Comparison of ENCODE assay signal across 1 cellular context in the genomic region with DNA sequence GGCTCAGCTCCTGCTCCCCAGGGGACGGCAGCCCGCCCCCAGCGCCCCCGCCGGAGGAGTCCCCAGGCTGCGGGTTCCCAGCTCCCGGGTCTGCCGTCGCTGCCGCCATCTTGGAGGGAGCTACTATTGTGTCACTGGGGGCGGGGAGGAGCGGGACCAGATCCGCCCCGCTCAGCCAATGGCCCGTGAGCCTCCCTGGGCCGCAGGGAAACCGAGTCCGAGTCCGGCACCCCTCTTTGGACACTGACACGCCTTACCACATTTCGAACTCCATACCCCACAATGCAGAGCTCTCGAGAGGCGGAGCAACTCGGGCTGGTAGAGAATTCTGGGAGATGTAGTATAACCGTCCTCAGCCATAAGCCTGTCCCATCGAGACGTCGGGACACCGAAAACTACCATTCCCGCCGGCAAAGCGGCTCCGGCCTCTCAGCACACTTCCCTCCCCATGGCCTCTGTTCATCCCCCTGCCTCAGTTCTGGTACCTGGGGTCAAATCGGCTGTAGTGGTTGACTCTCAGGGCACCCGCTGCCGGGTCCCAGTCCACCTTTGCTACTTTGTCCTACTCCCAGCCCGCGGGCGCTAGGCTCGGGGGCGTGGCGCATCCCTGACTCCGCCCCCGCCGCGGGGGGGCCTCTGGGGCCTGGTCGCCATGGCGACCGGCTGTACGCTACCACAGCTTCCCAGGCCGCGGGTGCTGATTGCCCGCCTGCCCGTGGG.
TF ChIP-seq lines count a peak whose summit lies in the region.

A gene (minus strand): TSS at position 133 of the 720 bp plus-strand sequence. CDS start 24 bp downstream, at position 109.
A gene with protein sequence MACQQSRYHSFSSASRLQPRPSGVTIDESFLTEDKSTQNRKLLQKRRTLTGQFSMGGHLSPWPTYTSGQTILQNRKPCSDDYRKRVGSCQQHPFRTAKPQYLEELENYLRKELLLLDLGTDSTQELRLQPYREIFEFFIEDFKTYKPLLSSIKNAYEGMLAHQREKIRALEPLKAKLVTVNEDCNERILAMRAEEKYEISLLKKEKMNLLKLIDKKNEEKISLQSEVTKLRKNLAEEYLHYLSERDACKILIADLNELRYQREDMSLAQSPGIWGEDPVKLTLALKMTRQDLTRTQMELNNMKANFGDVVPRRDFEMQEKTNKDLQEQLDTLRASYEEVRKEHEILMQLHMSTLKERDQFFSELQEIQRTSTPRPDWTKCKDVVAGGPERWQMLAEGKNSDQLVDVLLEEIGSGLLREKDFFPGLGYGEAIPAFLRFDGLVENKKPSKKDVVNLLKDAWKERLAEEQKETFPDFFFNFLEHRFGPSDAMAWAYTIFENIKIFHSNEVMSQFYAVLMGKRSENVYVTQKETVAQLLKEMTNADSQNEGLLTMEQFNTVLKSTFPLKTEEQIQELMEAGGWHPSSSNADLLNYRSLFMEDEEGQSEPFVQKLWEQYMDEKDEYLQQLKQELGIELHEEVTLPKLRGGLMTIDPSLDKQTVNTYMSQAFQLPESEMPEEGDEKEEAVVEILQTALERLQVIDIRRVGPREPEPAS (plus strand): TSS at position 462 of the 720 bp plus-strand sequence. CDS start 261 bp downstream, outside the sequence.

TF ChIP-seq in K562, 482 proteins besides CTCF, POLR2A, EP300 and RAD21 (continued from another document and continues in another):
- TF ChIP-seq, protein P1, sequence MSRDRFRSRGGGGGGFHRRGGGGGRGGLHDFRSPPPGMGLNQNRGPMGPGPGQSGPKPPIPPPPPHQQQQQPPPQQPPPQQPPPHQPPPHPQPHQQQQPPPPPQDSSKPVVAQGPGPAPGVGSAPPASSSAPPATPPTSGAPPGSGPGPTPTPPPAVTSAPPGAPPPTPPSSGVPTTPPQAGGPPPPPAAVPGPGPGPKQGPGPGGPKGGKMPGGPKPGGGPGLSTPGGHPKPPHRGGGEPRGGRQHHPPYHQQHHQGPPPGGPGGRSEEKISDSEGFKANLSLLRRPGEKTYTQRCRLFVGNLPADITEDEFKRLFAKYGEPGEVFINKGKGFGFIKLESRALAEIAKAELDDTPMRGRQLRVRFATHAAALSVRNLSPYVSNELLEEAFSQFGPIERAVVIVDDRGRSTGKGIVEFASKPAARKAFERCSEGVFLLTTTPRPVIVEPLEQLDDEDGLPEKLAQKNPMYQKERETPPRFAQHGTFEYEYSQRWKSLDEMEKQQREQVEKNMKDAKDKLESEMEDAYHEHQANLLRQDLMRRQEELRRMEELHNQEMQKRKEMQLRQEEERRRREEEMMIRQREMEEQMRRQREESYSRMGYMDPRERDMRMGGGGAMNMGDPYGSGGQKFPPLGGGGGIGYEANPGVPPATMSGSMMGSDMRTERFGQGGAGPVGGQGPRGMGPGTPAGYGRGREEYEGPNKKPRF (IDR thresholded peaks at IDR 0.05; ENCODE audit: low read depth, low read length) = no peak
- TF ChIP-seq ZNF134 (CRISPR knock-in tag; conservative IDR thresholded peaks at IDR 0.05) = peak; percentile 48
- TF ChIP-seq PML (IDR thresholded peaks at IDR 0.05; ENCODE audit: low read length) = peak; percentile 65; the same call in 1 of the 2 replicates
- TF ChIP-seq RBFOX2 (IDR thresholded peaks at IDR 0.05; ENCODE audit: low read depth, low read length) = peak; percentile 92
- TF ChIP-seq NFIC (IDR thresholded peaks at IDR 0.05) = no peak
- TF ChIP-seq BRD9 (IDR thresholded peaks at IDR 0.05; ENCODE audit: low read depth, partially characterized antibody) = no peak
- TF ChIP-seq DMBX1 (CRISPR knock-in tag; IDR thresholded peaks at IDR 0.05; ENCODE audit: borderline replicate concordance) = peak; percentile 94
- TF ChIP-seq, protein P2, sequence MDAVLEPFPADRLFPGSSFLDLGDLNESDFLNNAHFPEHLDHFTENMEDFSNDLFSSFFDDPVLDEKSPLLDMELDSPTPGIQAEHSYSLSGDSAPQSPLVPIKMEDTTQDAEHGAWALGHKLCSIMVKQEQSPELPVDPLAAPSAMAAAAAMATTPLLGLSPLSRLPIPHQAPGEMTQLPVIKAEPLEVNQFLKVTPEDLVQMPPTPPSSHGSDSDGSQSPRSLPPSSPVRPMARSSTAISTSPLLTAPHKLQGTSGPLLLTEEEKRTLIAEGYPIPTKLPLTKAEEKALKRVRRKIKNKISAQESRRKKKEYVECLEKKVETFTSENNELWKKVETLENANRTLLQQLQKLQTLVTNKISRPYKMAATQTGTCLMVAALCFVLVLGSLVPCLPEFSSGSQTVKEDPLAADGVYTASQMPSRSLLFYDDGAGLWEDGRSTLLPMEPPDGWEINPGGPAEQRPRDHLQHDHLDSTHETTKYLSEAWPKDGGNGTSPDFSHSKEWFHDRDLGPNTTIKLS (IDR thresholded peaks at IDR 0.05; ENCODE audit: borderline replicate concordance, low read depth) = peak; percentile 97
- no peak for TF ChIP-seq KLF16 (IDR thresholded peaks at IDR 0.05)
- peak; percentile 49 for TF ChIP-seq ELF4 (CRISPR knock-in tag; IDR thresholded peaks at IDR 0.05)
- peak in 1 of 2 experiments; percentile 92; a peak in 2 of 4 replicates for TF ChIP-seq KDM4B (IDR thresholded peaks at IDR 0.05; ENCODE audit: borderline replicate concordance in 2 of 2, low read depth in 1 of 2)
- TF ChIP-seq, protein P3, sequence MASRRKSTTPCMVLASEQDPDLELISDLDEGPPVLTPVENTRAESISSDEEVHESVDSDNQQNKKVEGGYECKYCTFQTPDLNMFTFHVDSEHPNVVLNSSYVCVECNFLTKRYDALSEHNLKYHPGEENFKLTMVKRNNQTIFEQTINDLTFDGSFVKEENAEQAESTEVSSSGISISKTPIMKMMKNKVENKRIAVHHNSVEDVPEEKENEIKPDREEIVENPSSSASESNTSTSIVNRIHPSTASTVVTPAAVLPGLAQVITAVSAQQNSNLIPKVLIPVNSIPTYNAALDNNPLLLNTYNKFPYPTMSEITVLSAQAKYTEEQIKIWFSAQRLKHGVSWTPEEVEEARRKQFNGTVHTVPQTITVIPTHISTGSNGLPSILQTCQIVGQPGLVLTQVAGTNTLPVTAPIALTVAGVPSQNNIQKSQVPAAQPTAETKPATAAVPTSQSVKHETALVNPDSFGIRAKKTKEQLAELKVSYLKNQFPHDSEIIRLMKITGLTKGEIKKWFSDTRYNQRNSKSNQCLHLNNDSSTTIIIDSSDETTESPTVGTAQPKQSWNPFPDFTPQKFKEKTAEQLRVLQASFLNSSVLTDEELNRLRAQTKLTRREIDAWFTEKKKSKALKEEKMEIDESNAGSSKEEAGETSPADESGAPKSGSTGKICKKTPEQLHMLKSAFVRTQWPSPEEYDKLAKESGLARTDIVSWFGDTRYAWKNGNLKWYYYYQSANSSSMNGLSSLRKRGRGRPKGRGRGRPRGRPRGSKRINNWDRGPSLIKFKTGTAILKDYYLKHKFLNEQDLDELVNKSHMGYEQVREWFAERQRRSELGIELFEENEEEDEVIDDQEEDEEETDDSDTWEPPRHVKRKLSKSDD (conservative IDR thresholded peaks at IDR 0.05; ENCODE audit: low read length) = no peak
- peak; percentile 99 for TF ChIP-seq RBBP5 (IDR thresholded peaks at IDR 0.05; ENCODE audit: borderline replicate concordance, insufficient read depth, low read length, poor library complexity, severe bottlenecking)
- TF ChIP-seq PHB (CRISPR knock-in tag; IDR thresholded peaks at IDR 0.05) = no peak
- TF ChIP-seq, protein P4, sequence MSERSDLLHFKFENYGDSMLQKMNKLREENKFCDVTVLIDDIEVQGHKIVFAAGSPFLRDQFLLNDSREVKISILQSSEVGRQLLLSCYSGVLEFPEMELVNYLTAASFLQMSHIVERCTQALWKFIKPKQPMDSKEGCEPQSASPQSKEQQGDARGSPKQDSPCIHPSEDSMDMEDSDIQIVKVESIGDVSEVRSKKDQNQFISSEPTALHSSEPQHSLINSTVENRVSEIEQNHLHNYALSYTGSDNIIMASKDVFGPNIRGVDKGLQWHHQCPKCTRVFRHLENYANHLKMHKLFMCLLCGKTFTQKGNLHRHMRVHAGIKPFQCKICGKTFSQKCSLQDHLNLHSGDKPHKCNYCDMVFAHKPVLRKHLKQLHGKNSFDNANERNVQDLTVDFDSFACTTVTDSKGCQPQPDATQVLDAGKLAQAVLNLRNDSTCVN (CRISPR knock-in tag; IDR thresholded peaks at IDR 0.05) = no peak
- no peak for TF ChIP-seq HDAC2 (IDR thresholded peaks at IDR 0.05)
- no peak for TF ChIP-seq FOXK1 (CRISPR knock-in tag; IDR thresholded peaks at IDR 0.05; ENCODE audit: borderline replicate concordance)
- peak; percentile 92 for TF ChIP-seq MXI1 (IDR thresholded peaks at IDR 0.05; ENCODE audit: low read depth, low read length)
- TF ChIP-seq, protein P5, sequence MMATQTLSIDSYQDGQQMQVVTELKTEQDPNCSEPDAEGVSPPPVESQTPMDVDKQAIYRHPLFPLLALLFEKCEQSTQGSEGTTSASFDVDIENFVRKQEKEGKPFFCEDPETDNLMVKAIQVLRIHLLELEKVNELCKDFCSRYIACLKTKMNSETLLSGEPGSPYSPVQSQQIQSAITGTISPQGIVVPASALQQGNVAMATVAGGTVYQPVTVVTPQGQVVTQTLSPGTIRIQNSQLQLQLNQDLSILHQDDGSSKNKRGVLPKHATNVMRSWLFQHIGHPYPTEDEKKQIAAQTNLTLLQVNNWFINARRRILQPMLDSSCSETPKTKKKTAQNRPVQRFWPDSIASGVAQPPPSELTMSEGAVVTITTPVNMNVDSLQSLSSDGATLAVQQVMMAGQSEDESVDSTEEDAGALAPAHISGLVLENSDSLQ (IDR thresholded peaks at IDR 0.05) = peak; percentile 21; the same call in 1 of the 2 replicates
- no peak for TF ChIP-seq ZSCAN29 (IDR thresholded peaks at IDR 0.05)
- no peak for TF ChIP-seq PCBP1 (IDR thresholded peaks at IDR 0.05; ENCODE audit: low read depth, low read length, poor library complexity, severe bottlenecking)
- peak; percentile 89 for TF ChIP-seq CREM (IDR thresholded peaks at IDR 0.05; ENCODE audit: low read depth)
- no peak for TF ChIP-seq ZNF445 (CRISPR knock-in tag; IDR thresholded peaks at IDR 0.05; ENCODE audit: low read depth)
- no peak for TF ChIP-seq PURB (CRISPR knock-in tag; IDR thresholded peaks at IDR 0.05; ENCODE audit: low read depth)
- TF ChIP-seq SMARCE1 (IDR thresholded peaks at IDR 0.05) = no peak
- peak; percentile 94 for TF ChIP-seq TAF7 (tag; IDR thresholded peaks at IDR 0.05)
- TF ChIP-seq NFYB (IDR thresholded peaks at IDR 0.05; ENCODE audit: extremely low read depth, insufficient read length) = peak; percentile 71
- no peak; the same call in 1 of the 2 replicates for TF ChIP-seq KLF6 (CRISPR knock-in tag; IDR thresholded peaks at IDR 0.05; ENCODE audit: borderline replicate concordance)
- TF ChIP-seq NRF1 (conservative IDR thresholded peaks at IDR 0.05 in 1 of 2, IDR thresholded peaks at IDR 0.05 in 1 of 2) = peak; percentile 72 to 77
- peak; percentile 60; the same call in 1 of the 2 replicates for TF ChIP-seq ZNF561 (CRISPR knock-in tag; conservative IDR thresholded peaks at IDR 0.05)
- TF ChIP-seq THRAP3 (IDR thresholded peaks at IDR 0.05; ENCODE audit: borderline replicate concordance) = no peak
- TF ChIP-seq FIP1L1 (IDR thresholded peaks at IDR 0.05; ENCODE audit: low read depth, low read length, poor library complexity, severe bottlenecking) = no peak
- TF ChIP-seq SIN3B (IDR thresholded peaks at IDR 0.05; ENCODE audit: low read depth) = peak; percentile 80
- TF ChIP-seq, protein P6, sequence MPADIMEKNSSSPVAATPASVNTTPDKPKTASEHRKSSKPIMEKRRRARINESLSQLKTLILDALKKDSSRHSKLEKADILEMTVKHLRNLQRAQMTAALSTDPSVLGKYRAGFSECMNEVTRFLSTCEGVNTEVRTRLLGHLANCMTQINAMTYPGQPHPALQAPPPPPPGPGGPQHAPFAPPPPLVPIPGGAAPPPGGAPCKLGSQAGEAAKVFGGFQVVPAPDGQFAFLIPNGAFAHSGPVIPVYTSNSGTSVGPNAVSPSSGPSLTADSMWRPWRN (IDR thresholded peaks at IDR 0.05; ENCODE audit: low read depth) = no peak
- TF ChIP-seq STAG1 (CRISPR knock-in tag; IDR thresholded peaks at IDR 0.05; ENCODE audit: borderline replicate concordance) = no peak
- TF ChIP-seq MECOM (CRISPR knock-in tag; IDR thresholded peaks at IDR 0.05) = no peak
- TF ChIP-seq SAFB2 (IDR thresholded peaks at IDR 0.05; ENCODE audit: borderline replicate concordance, low read depth, low read length, severe bottlenecking) = no peak
- TF ChIP-seq FOXJ3 (CRISPR knock-in tag; IDR thresholded peaks at IDR 0.05) = no peak
- TF ChIP-seq ZNF75A (CRISPR knock-in tag; IDR thresholded peaks at IDR 0.05) = no peak
- peak; percentile 99 for TF ChIP-seq TAF1 (IDR thresholded peaks at IDR 0.05; ENCODE audit: control insufficient read depth, extremely low read depth, insufficient read depth, low read length, severe bottlenecking)
- TF ChIP-seq, protein P7, sequence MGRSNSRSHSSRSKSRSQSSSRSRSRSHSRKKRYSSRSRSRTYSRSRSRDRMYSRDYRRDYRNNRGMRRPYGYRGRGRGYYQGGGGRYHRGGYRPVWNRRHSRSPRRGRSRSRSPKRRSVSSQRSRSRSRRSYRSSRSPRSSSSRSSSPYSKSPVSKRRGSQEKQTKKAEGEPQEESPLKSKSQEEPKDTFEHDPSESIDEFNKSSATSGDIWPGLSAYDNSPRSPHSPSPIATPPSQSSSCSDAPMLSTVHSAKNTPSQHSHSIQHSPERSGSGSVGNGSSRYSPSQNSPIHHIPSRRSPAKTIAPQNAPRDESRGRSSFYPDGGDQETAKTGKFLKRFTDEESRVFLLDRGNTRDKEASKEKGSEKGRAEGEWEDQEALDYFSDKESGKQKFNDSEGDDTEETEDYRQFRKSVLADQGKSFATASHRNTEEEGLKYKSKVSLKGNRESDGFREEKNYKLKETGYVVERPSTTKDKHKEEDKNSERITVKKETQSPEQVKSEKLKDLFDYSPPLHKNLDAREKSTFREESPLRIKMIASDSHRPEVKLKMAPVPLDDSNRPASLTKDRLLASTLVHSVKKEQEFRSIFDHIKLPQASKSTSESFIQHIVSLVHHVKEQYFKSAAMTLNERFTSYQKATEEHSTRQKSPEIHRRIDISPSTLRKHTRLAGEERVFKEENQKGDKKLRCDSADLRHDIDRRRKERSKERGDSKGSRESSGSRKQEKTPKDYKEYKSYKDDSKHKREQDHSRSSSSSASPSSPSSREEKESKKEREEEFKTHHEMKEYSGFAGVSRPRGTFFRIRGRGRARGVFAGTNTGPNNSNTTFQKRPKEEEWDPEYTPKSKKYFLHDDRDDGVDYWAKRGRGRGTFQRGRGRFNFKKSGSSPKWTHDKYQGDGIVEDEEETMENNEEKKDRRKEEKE (IDR thresholded peaks at IDR 0.05; ENCODE audit: borderline replicate concordance in 1 of 2, control insufficient read depth in 1 of 2, low read depth in 2 of 2, low read length in 1 of 2) = no peak
- no peak for TF ChIP-seq SMARCB1 (IDR thresholded peaks at IDR 0.05; ENCODE audit: insufficient read length, low read depth)
- 0 out of 2 replicates have a peak, but pooled peaks have one; percentile 10 for TF ChIP-seq ESRRA (IDR thresholded peaks at IDR 0.05; ENCODE audit: borderline replicate concordance, low read depth)
- TF ChIP-seq NFRKB (IDR thresholded peaks at IDR 0.05; ENCODE audit: low read depth) = no peak
- no peak for TF ChIP-seq ZNF124 (CRISPR knock-in tag; IDR thresholded peaks at IDR 0.05)
- no peak for TF ChIP-seq FOXM1 (IDR thresholded peaks at IDR 0.05; ENCODE audit: low read depth)
- TF ChIP-seq FOXM1 (CRISPR knock-in tag; IDR thresholded peaks at IDR 0.05; ENCODE audit: low read depth) = no peak
- no peak for TF ChIP-seq CBFB (CRISPR knock-in tag; IDR thresholded peaks at IDR 0.05)
